8 cellular contexts compared by ENCODE assay signal in genomic region chr1:29513357-29513756, GRCh38.
DNase-seq lines count a peak whose midpoint lies in the region; ATAC-seq, FAIRE-seq and TF ChIP-seq lines count a peak whose summit lies in the region.
"Had no signal": no experiment of that assay in that cellular context is flagged by ENCODE, and none has a peak within 500 bp of the region (broad histone marks: within the 10 kb centered on the region; RNA-seq: fewer than 3 reads in every experiment).

No MANE protein-coding gene starts in this region.

- H3K36me3 Mint-ChIP-seq in CD8-positive, alpha-beta memory T cell: no peaks in the 10 kb centered on the region

- DNase-seq in Daoy (ENCODE audit: low read depth) (peak; percentile 82), HS-27A (ENCODE audit: low read depth) (peak; percentile 11), RKO (ENCODE audit: low spot score) (peak; percentile 63), fibroblast of mammary gland (ENCODE audit: low read depth) (peak; percentile 68), pancreas (peak in 2 of 6 donors; percentile 21 to 45)
- no peak for DNase-seq in CD8-positive, alpha-beta memory T cell
- DNase-seq: activated B cell treated with CpG ODN at 0.5 μM for 24 hours had no signal

- H3K4me1 Mint-ChIP-seq in CD8-positive, alpha-beta memory T cell: no peaks in the 10 kb centered on the region
- H3K4me1 Mint-ChIP-seq: activated B cell treated with CpG ODN at 0.5 μM for 24 hours had no signal

- no peak overlapping the region for H3K27ac ChIP-seq in pancreas
- H3K27ac ChIP-seq in CD8-positive, alpha-beta memory T cell (ENCODE audit: low read depth, low read length): no peak overlapping the region

- 53 to 67% methylated on average over 5 of the region's 5 CpGs for WGBS in pancreas, 2 donors

- no peaks in the 10 kb centered on the region for H3K36me3 ChIP-seq in pancreas
- no peaks in the 10 kb centered on the region for H3K36me3 ChIP-seq in CD8-positive, alpha-beta memory T cell (ENCODE audit: insufficient read depth, low read length)

- TF ChIP-seq CTCF in fibroblast of mammary gland (conservative IDR thresholded peaks at IDR 0.05; ENCODE audit: control insufficient read depth, insufficient read depth, low read depth, low read length) (peak; percentile 60), pancreas (IDR thresholded peaks at IDR 0.05) (peak in 2 of 4 donors; percentile 9 to 11)

- no peaks in the 10 kb centered on the region for H3K4me1 ChIP-seq in pancreas
- no peaks in the 10 kb centered on the region for H3K4me1 ChIP-seq in CD8-positive, alpha-beta memory T cell (ENCODE audit: insufficient read depth, low read length)

- H3K27me3 Mint-ChIP-seq in CD8-positive, alpha-beta memory T cell: peaks cover 7 to 22% of the 10 kb centered on the region in 2 donors

- CTCF ChIA-PET in CD8-positive, alpha-beta memory T cell (lab: Charles Lee): no interaction called here

- no peaks in the 10 kb centered on the region for H3K9me3 ChIP-seq in pancreas
- H3K9me3 ChIP-seq in CD8-positive, alpha-beta memory T cell (ENCODE audit: low read length): no peaks in the 10 kb centered on the region

- POLR2A ChIA-PET in CD8-positive, alpha-beta memory T cell (lab: Charles Lee): no interaction called here

- intact Hi-C loops in pancreas (cut with DNase I): no loop called here

- H3K27me3 ChIP-seq in pancreas: no peaks in the 10 kb centered on the region
- H3K27me3 ChIP-seq in CD8-positive, alpha-beta memory T cell (ENCODE audit: insufficient read depth, low read length, poor library complexity, severe bottlenecking): no peaks in the 10 kb centered on the region

- H3K4me3 Mint-ChIP-seq in CD8-positive, alpha-beta memory T cell: no peak overlapping the region
- H3K4me3 Mint-ChIP-seq: activated B cell treated with CpG ODN at 0.5 μM for 24 hours had no signal

- FAIRE-seq in pancreas (lab: Jason Lieb, UNC): no peak

- no peak overlapping the region for H3K27ac Mint-ChIP-seq in CD8-positive, alpha-beta memory T cell
- H3K27ac Mint-ChIP-seq: activated B cell treated with CpG ODN at 0.5 μM for 24 hours had no signal

- peaks cover 0 to 8% (median 0%) of the 10 kb centered on the region in 5 donors for H3K9me3 Mint-ChIP-seq in CD8-positive, alpha-beta memory T cell
- H3K9me3 Mint-ChIP-seq: activated B cell treated with CpG ODN at 0.5 μM for 24 hours had no signal

- H3K4me3 ChIP-seq in fibroblast of mammary gland (ENCODE audit: control insufficient read depth, low read depth, low read length): no peak overlapping the region
- H3K4me3 ChIP-seq in pancreas: no peak overlapping the region
- H3K4me3 ChIP-seq in CD8-positive, alpha-beta memory T cell (ENCODE audit: low read length): no peak overlapping the region

- ATAC-seq in pancreas (peak in 3 of 4 donors; percentile 71 to 83 (median 82)), HG03439 (IDR thresholded peaks at IDR 0.05; ENCODE audit: unreplicated experiment) (no peak)

Comparison
In these comparisons a context has a peak if more than half of its experiments do, and no peak if none do; other contexts are left out.
1. DNase-seq: peak in Daoy (single experiment), HS-27A (single experiment), RKO (single experiment) and fibroblast of mammary gland (single experiment); none in CD8-positive, alpha-beta memory T cell (0 of 5).